ENCODE assay signal across 20 cellular contexts in genomic region chr16:27108051-27108770, GRCh38. TPM values are rescaled to one million over a fixed set of nuclear protein-coding genes. Genes with fewer than 3 reads are reported as not detected.
DNase-seq lines count a peak whose midpoint lies in the region; ATAC-seq and TF ChIP-seq lines count a peak whose summit lies in the region.
"Had no signal": no experiment of that assay in that cellular context is flagged by ENCODE, and none has a peak within 500 bp of the region (broad histone marks: within the 10 kb centered on the region; RNA-seq: fewer than 3 reads in every experiment).

No MANE protein-coding gene starts in this region.

- H4K8ac ChIP-seq in neuronal stem cell (ENCODE audit: low read depth, low read length): no peak overlapping the region

- in situ Hi-C loops in G401 (cut with HindIII; ENCODE audit: low sequenced_read_pairs): no loop called here

- ATAC-seq in CD4-positive, alpha-beta T cell (ENCODE audit: poor library complexity): no peak
- ATAC-seq in effector memory CD8-positive, alpha-beta T cell (replicated peaks): no peak
- ATAC-seq in HG03097 (IDR thresholded peaks at IDR 0.05; ENCODE audit: low FRiP score, unreplicated experiment) (no peak), GM18873 (IDR thresholded peaks at IDR 0.05; ENCODE audit: low FRiP score, unreplicated experiment) (no peak)

- H3K36me3 ChIP-seq in SK-N-MC (ENCODE audit: insufficient read depth, low read length) (no peaks in the 10 kb centered on the region), neuronal stem cell (replicated peaks in 1 of 2; ENCODE audit: control insufficient read depth in 2 of 2, insufficient read depth in 2 of 2, low read length in 2 of 2) (no peaks in the 10 kb centered on the region)

- H2BK12ac ChIP-seq in neuronal stem cell (ENCODE audit: low read length): no peak overlapping the region

- no peaks in the 10 kb centered on the region for H3K4me1 Mint-ChIP-seq in CD4-positive, alpha-beta T cell (ENCODE audit: low read depth)
- peaks cover 8% of the 10 kb centered on the region in 2 donors for H3K4me1 Mint-ChIP-seq in effector memory CD8-positive, alpha-beta T cell (ENCODE audit: low read depth in 2 of 2)

- H3K79me1 ChIP-seq in neuronal stem cell (ENCODE audit: low read depth, low read length): no peaks in the 10 kb centered on the region

- H2BK120ac ChIP-seq in neuronal stem cell (ENCODE audit: low read depth, low read length): no peak overlapping the region

- H3K27me3 ChIP-seq in CD4-positive, alpha-beta T cell (ENCODE audit: control insufficient read depth, insufficient read depth, low read length): no peaks in the 10 kb centered on the region
- H3K27me3 ChIP-seq in neuronal stem cell (ENCODE audit: control insufficient read depth in 3 of 3, insufficient read depth in 3 of 3, low read depth in 1 of 3, low read length in 3 of 3): no peaks in the 10 kb centered on the region

- no peak for TF ChIP-seq CTCF in CD4-positive, alpha-beta T cell (IDR thresholded peaks at IDR 0.05)

- no peak overlapping the region for H3K14ac ChIP-seq in neuronal stem cell (ENCODE audit: low read length)

- POLR2A ChIA-PET in CD4-positive, alpha-beta T cell (lab: Charles Lee): no interaction called here

- H3K27ac ChIP-seq in CD4-positive, alpha-beta T cell (ENCODE audit: low read depth, low read length): no peak overlapping the region
- H3K27ac ChIP-seq in SK-N-MC (0 out of 2 replicates have a peak overlapping the region, but pooled peaks have one; percentile 25), neuronal stem cell (replicated peaks; ENCODE audit: low read length) (no peak overlapping the region)
- H3K27ac ChIP-seq: KMS-11, PC-9 had no signal

- H3K18ac ChIP-seq in neuronal stem cell (ENCODE audit: low read length): peak overlapping the region; percentile 57

- no peak overlapping the region for H2BK15ac ChIP-seq in neuronal stem cell (ENCODE audit: low read length)

- no peak overlapping the region for H2BK5ac ChIP-seq in neuronal stem cell (ENCODE audit: low read length)

- H3K4me3 ChIP-seq in SK-N-MC (no peak overlapping the region), neuronal stem cell (ENCODE audit: low read length in 2 of 2) (no peak overlapping the region)
- H3K4me3 ChIP-seq: PC-9 had no signal

- no peaks in the 10 kb centered on the region for H3K27me3 Mint-ChIP-seq in CD4-positive, alpha-beta T cell
- peaks cover 4 to 5% of the 10 kb centered on the region in 2 donors for H3K27me3 Mint-ChIP-seq in effector memory CD8-positive, alpha-beta T cell

- CTCF ChIA-PET in CD4-positive, alpha-beta T cell (lab: Charles Lee): no interaction called here

- H3K36me3 Mint-ChIP-seq in CD4-positive, alpha-beta T cell (ENCODE audit: low read depth): no peaks in the 10 kb centered on the region
- no peaks in the 10 kb centered on the region for H3K36me3 Mint-ChIP-seq in effector memory CD8-positive, alpha-beta T cell (ENCODE audit: insufficient read depth)
- H3K36me3 Mint-ChIP-seq: CD14-positive monocyte had no signal

- intact Hi-C loops in CD4-positive, alpha-beta T cell (cut with DNase I, micrococcal nuclease): loop anchor here in 1 of 2 experiments (5.0 kb wide), 2 partner anchors 1266 to 1876 kb away; no protein-coding TSS in a partner anchor

- H3K23ac ChIP-seq in neuronal stem cell (ENCODE audit: low read depth, low read length, poor library complexity): no peak overlapping the region

- H4K91ac ChIP-seq in neuronal stem cell (ENCODE audit: low read depth, low read length, poor library complexity): no peak overlapping the region

- H3K9me3 Mint-ChIP-seq in CD4-positive, alpha-beta T cell: no peaks in the 10 kb centered on the region
- no peaks in the 10 kb centered on the region for H3K9me3 Mint-ChIP-seq in effector memory CD8-positive, alpha-beta T cell
- H3K9me3 Mint-ChIP-seq: HFFc6 had no signal

- H3K4me3 Mint-ChIP-seq in CD4-positive, alpha-beta T cell: peak overlapping the region; percentile 54
- peak overlapping the region; percentile 10 to 29 for H3K4me3 Mint-ChIP-seq in effector memory CD8-positive, alpha-beta T cell
- H3K4me3 Mint-ChIP-seq: CD14-positive monocyte, HFFc6 had no signal

- H3K4ac ChIP-seq in neuronal stem cell (ENCODE audit: low read length): no peak overlapping the region

- no peaks in the 10 kb centered on the region for H3K9me3 ChIP-seq in CD4-positive, alpha-beta T cell (ENCODE audit: control insufficient read depth, low read length)
- H3K9me3 ChIP-seq in SK-N-MC (ENCODE audit: low read depth, low read length) (no peaks in the 10 kb centered on the region), neuronal stem cell (replicated peaks in 1 of 2; ENCODE audit: control insufficient read depth in 2 of 2, insufficient read depth in 1 of 2, low read depth in 1 of 2, low read length in 2 of 2) (no peaks in the 10 kb centered on the region)

- H3K4me2 ChIP-seq in neuronal stem cell (ENCODE audit: insufficient read depth, low read length, poor library complexity, severe bottlenecking): no peak overlapping the region
- H3K4me2 ChIP-seq: KMS-11, PC-9 had no signal

- H3K27ac Mint-ChIP-seq in CD4-positive, alpha-beta T cell: no peak overlapping the region
- H3K27ac Mint-ChIP-seq in effector memory CD8-positive, alpha-beta T cell: peak overlapping the region in 1 of 2 donors; percentile 62
- H3K27ac Mint-ChIP-seq: CD14-positive monocyte, HFFc6 had no signal

- DNase-seq in CD4-positive, alpha-beta T cell: no peak
- DNase-seq in SK-N-MC (ENCODE audit: low read depth, low spot score) (no peak), neuronal stem cell (ENCODE audit: low spot score) (no peak), G401 (ENCODE audit: low spot score) (no peak)
- no peak for DNase-seq in effector memory CD8-positive, alpha-beta T cell
- DNase-seq: ACHN, AML-193, COR-L47, GOT3, HFFc6, NCI-H1436 treated with DMSO at 0.1 percent for 48 hours, NCI-H2081, NCI-H510A, NCI-H82, PC-9 had no signal

- WGBS in neuronal stem cell (ENCODE audit: extremely low coverage in 2 of 2, insufficient read length in 2 of 2, insufficient replicate concordance in 1 of 2), 2 donors: no CpG with 5 or more reads among the region's 13 CpGs

- peak overlapping the region; percentile 47 for H2AK5ac ChIP-seq in neuronal stem cell (ENCODE audit: low read depth, low read length)

- no peak overlapping the region for H3K9ac ChIP-seq in SK-N-MC (ENCODE audit: insufficient read length)
- H3K9ac ChIP-seq in neuronal stem cell (ENCODE audit: low read depth, low read length, poor library complexity): no peak overlapping the region
- H3K9ac ChIP-seq: KMS-11 had no signal

- peaks cover 0 to 3% of the 10 kb centered on the region in 2 donors for H3K4me1 ChIP-seq in neuronal stem cell (ENCODE audit: control insufficient read depth in 2 of 2, insufficient read depth in 1 of 2, low read depth in 1 of 2, low read length in 2 of 2)

- no peak overlapping the region for H2AFZ ChIP-seq in neuronal stem cell (ENCODE audit: low read length)
- H2AFZ ChIP-seq: PC-9 had no signal

RNA-seq across cellular contexts. Expression of gene C16orf82, which starts 41.5 kb away (rescaled TPM):
- total RNA-seq in CD4-positive, alpha-beta T cell: not detected
- polyA plus RNA-seq in neuronal stem cell (2013, experiment 1 of 2): 0.78 TPM
- 0.76 TPM for polyA plus RNA-seq in neuronal stem cell (2013, experiment 2 of 2)
- not detected in 2 replicates for total RNA-seq in G401 (2014; rRNA removed; shearing (Covaris generic))
- total RNA-seq: HFFc6, M059J, PC-9 had no signal
- polyA plus RNA-seq: CD14-positive monocyte had no signal
